9 cellular contexts compared by ENCODE assay signal in the genomic region with DNA sequence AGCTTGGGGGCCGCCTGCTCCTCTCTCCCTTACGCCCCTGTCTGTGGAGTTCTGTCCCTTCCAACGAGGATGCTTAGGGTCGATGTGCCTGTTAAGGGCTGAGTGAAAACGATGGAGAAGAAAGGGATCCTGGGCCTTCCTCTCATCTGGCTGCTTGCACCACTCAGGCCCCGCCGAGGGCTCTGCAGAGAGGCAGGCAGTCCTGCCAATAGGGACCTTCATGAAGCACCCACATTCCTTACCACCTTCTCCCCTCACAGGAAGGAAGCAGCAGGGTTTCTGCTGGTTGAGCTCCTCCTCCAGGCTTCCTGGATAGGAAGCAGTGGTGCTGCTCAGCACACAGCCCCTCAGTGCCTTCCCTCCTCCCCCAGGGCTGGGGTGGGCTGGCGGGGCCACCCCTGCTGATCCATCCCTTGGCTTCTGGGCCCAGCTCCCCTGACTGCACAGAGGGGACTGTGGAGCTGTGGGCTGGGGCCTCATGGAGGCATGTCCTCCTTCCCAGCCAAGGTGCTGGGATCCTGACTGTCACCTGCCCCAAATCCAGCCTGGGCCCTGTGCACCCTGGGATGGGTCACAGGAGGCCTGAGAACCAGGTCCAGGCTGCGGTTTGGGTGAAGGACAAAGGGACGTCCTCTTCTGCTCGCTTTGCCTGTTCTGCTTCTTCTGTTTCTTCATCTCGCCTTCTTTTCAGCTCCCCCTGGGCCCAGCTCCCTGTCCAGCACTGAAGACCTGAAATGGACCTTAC. TPM values are rescaled to one million over a fixed set of nuclear protein-coding genes. Genes with fewer than 3 reads are reported as not detected.
DNase-seq lines count a peak whose midpoint lies in the region; ATAC-seq and TF ChIP-seq lines count a peak whose summit lies in the region.
"Had no signal": no experiment of that assay in that cellular context is flagged by ENCODE, and none has a peak within 500 bp of the region (broad histone marks: within the 10 kb centered on the region; RNA-seq: fewer than 3 reads in every experiment).

No MANE protein-coding gene starts in this region.

- peak; percentile 35 for DNase-seq in SHP77 treated with DMSO at 0.1 percent for 48 hours (lab: John Stamatoyannopoulos, UW)
- DNase-seq in SHP77 (lab: John Stamatoyannopoulos, UW): no peak
- peak; percentile 63 for DNase-seq in Jurkat, Clone E6-1 (ENCODE audit: low read depth, low spot score)
- peak; percentile 16 for DNase-seq in activated T-helper 2 cell treated with anti-CD3 and anti-CD28 coated beads, Interferon-gamma antibody, Interleukin-2, Interleukin-4, amounts not matched to agents 10 μg/mL and 5 μg/mL and 100 μg/mL, durations not matched to agents 14 hours and 24 hours and 36 hours (ENCODE audit: low spot score)
- peak; percentile 8 for DNase-seq in progenitor cell of endocrine pancreas (ENCODE audit: low spot score, unreplicated experiment)
- no peak for DNase-seq in HUDEP-2 (lab: John Stamatoyannopoulos, UW; ENCODE audit: unreplicated experiment in 76 of 76)
- DNase-seq: activated CD4-positive, alpha-beta T cell treated with anti-CD3 and anti-CD28 coated beads, Interleukin-2, amount 50 U/mL, for 4 hours had no signal

- H3K27me3 Mint-ChIP-seq in activated T-helper 2 cell treated with anti-CD3 and anti-CD28 coated beads, Interferon-gamma antibody, Interleukin-2, Interleukin-4, amounts not matched to agents 10 μg/mL and 5 μg/mL and 100 μg/mL, durations not matched to agents 14 hours and 24 hours and 36 hours (ENCODE audit: low read depth): no peaks in the 10 kb centered on the region
- H3K27me3 Mint-ChIP-seq in progenitor cell of endocrine pancreas: peaks cover 52% of the 10 kb centered on the region

- H3K27ac Mint-ChIP-seq in activated T-helper 2 cell treated with anti-CD3 and anti-CD28 coated beads, Interferon-gamma antibody, Interleukin-2, Interleukin-4, amounts not matched to agents 10 μg/mL and 5 μg/mL and 100 μg/mL, durations not matched to agents 14 hours and 24 hours and 36 hours: peak overlapping the region; percentile 95
- no peak overlapping the region for H3K27ac Mint-ChIP-seq in progenitor cell of endocrine pancreas

- H3K4me1 Mint-ChIP-seq in activated T-helper 2 cell treated with anti-CD3 and anti-CD28 coated beads, Interferon-gamma antibody, Interleukin-2, Interleukin-4, amounts not matched to agents 10 μg/mL and 5 μg/mL and 100 μg/mL, durations not matched to agents 14 hours and 24 hours and 36 hours (ENCODE audit: low read depth): peaks cover 66% of the 10 kb centered on the region
- no peaks in the 10 kb centered on the region for H3K4me1 Mint-ChIP-seq in progenitor cell of endocrine pancreas (ENCODE audit: low read depth)

- intact Hi-C loops in activated T-helper 2 cell treated with anti-CD3 and anti-CD28 coated beads, Interferon-gamma antibody, Interleukin-2, Interleukin-4, amounts not matched to agents 10 μg/mL and 5 μg/mL and 100 μg/mL, durations not matched to agents 14 hours and 24 hours and 36 hours (cut with micrococcal nuclease): no loop called here

- H3K4me3 Mint-ChIP-seq in activated T-helper 2 cell treated with anti-CD3 and anti-CD28 coated beads, Interferon-gamma antibody, Interleukin-2, Interleukin-4, amounts not matched to agents 10 μg/mL and 5 μg/mL and 100 μg/mL, durations not matched to agents 14 hours and 24 hours and 36 hours (ENCODE audit: low read depth): peak overlapping the region; percentile 68
- no peak overlapping the region for H3K4me3 Mint-ChIP-seq in progenitor cell of endocrine pancreas (ENCODE audit: low read depth)

- H3K4me3 ChIP-seq in Jurkat, Clone E6-1 (ENCODE audit: low read length): no peak overlapping the region

- TF ChIP-seq CTCF in progenitor cell of endocrine pancreas (IDR thresholded peaks at IDR 0.05; ENCODE audit: unreplicated experiment): no peak

- ATAC-seq in HG02852 (IDR thresholded peaks at IDR 0.05; ENCODE audit: unreplicated experiment) (no peak), GM18517 (IDR thresholded peaks at IDR 0.05; ENCODE audit: unreplicated experiment) (no peak)

- no peaks in the 10 kb centered on the region for H3K9me3 Mint-ChIP-seq in activated T-helper 2 cell treated with anti-CD3 and anti-CD28 coated beads, Interferon-gamma antibody, Interleukin-2, Interleukin-4, amounts not matched to agents 10 μg/mL and 5 μg/mL and 100 μg/mL, durations not matched to agents 14 hours and 24 hours and 36 hours
- H3K9me3 Mint-ChIP-seq in progenitor cell of endocrine pancreas (ENCODE audit: low read depth): no peaks in the 10 kb centered on the region

- H3K36me3 Mint-ChIP-seq in activated T-helper 2 cell treated with anti-CD3 and anti-CD28 coated beads, Interferon-gamma antibody, Interleukin-2, Interleukin-4, amounts not matched to agents 10 μg/mL and 5 μg/mL and 100 μg/mL, durations not matched to agents 14 hours and 24 hours and 36 hours (ENCODE audit: low read depth): peaks cover 49% of the 10 kb centered on the region
- no peaks in the 10 kb centered on the region for H3K36me3 Mint-ChIP-seq in progenitor cell of endocrine pancreas (ENCODE audit: insufficient read depth)

RNA-seq across cellular contexts. Expression of a gene that starts 50.5 kb away (rescaled TPM):
- polyA plus RNA-seq in Jurkat, Clone E6-1 (2012; ENCODE audit: insufficient read depth, insufficient read length): 1.1 TPM
- total RNA-seq in activated T-helper 2 cell treated with anti-CD3 and anti-CD28 coated beads, Interferon-gamma antibody, Interleukin-2, Interleukin-4, amounts not matched to agents 10 μg/mL and 5 μg/mL and 100 μg/mL, durations not matched to agents 14 hours and 24 hours and 36 hours: 33.3 and 34.9 TPM in 2 replicates
- total RNA-seq in progenitor cell of endocrine pancreas: 0.69 and 1.3 TPM in 2 replicates

Comparison
In these comparisons a context has a peak if more than half of its experiments do, and no peak if none do; other contexts are left out.
1. DNase-seq: peak in SHP77 treated with DMSO at 0.1 percent for 48 hours (single experiment), Jurkat, Clone E6-1 (single experiment), activated T-helper 2 cell treated with anti-CD3 and anti-CD28 coated beads, Interferon-gamma antibody, Interleukin-2, Interleukin-4, amounts not matched to agents 10 μg/mL and 5 μg/mL and 100 μg/mL, durations not matched to agents 14 hours and 24 hours and 36 hours (single experiment) and progenitor cell of endocrine pancreas (single experiment); none in SHP77 (0 of 2) and HUDEP-2 (0 of 76).
2. RNA of a gene that starts 50.5 kb away (total RNA-seq): 33.3 to 34.9 TPM in activated T-helper 2 cell treated with anti-CD3 and anti-CD28 coated beads, Interferon-gamma antibody, Interleukin-2, Interleukin-4, amounts not matched to agents 10 μg/mL and 5 μg/mL and 100 μg/mL, durations not matched to agents 14 hours and 24 hours and 36 hours; 0.69 to 1.3 TPM in progenitor cell of endocrine pancreas; every median in the first group is over 10 times any median in the second.